ENCODE assay signal across 8 cellular contexts in the genomic region with DNA sequence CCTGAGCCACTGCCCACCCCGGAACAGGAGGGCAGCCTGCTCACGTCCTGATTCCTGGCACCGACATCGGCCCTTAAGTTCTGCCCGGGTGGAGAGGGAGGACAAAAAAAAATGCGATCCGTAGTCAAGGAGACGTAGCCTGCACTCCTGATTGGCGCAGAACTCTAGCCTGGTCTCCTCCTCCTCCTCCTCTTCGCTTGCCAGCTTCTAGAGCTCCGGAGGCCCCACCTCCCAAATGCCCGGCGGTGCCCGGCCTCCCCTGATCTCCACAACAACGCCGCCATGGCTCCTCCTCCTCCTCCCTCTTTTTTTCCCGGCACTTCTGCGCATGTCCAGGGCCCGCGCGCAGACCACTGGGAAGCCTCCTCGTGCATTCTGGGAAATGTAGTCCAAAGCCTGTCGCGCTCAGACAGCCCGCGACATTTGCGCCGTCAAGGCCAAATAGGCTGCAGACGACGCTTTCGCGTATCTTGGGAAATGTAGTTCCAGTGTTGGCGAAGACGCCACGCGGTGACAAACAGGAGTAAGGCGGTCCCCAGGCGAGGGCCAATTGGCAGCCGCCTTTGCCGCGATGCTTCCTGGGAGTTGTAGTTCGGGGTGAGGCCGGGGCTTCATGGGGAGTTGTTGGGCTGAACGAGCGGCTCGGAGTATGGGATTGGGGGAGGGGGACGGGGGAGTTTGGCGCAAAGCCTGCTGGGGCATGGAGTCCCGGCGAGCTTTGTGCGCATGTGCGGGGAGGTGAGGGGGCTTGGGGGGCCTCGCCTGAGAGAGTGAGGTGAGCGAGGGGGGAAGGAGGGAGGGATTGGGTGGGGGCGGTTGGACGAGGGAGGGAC. TPM values are rescaled to one million over a fixed set of nuclear protein-coding genes. Genes with fewer than 3 reads are reported as not detected.
DNase-seq lines count a peak whose midpoint lies in the region; ATAC-seq and TF ChIP-seq lines count a peak whose summit lies in the region.

ZNF444 (plus strand) TSS at position 705 of the 833 bp plus-strand sequence. CDS start 5,625 bp downstream, outside the sequence.

- POLR2A ChIA-PET in PC-3 (lab: Charles Lee; ENCODE audit: unreplicated experiment) = no interaction called here

- intact Hi-C loops in PC-3 (cut with micrococcal nuclease) (loop anchor here (1.0 to 5.0 kb wide), 3 partner anchors 19 to 337 kb away; partner anchors contain the start of genes ZNF667 and ZNF787), mucosa of descending colon (cut with DNase I, micrococcal nuclease) (no loop called here)

- BruUV-seq in PC-3 (replicated peaks; lab: Mats Ljungman, UMichigan) = no TSS peak

- CTCF ChIA-PET in PC-3 (lab: Charles Lee) = interaction anchor here (0.6 to 1.0 kb wide), 2 partner anchors 31 to 113 kb away, joined by 3 to 4 read pairs; no protein-coding TSS in a partner anchor

- H3K36me3 ChIP-seq in PC-3 (ENCODE audit: low read depth, low read length) = no peaks in the 10 kb centered on the region
- H3K36me3 ChIP-seq in mucosa of descending colon (ENCODE audit: low read depth) = peaks cover 5% of the 10 kb centered on the region

- no peaks in the 10 kb centered on the region for H4K20me1 ChIP-seq in PC-3 (ENCODE audit: low read length)

- no peak for TF ChIP-seq EP300 in Ishikawa (IDR thresholded peaks at IDR 0.05; ENCODE audit: borderline replicate concordance)

- H2AFZ ChIP-seq in PC-3 (ENCODE audit: low read length) = peak within 1 kb of the TSS; percentile 91

- peaks cover 21% of the 10 kb centered on the region for H3K4me1 ChIP-seq in PC-3 (ENCODE audit: insufficient read depth, low read length)
- peaks cover 32% of the 10 kb centered on the region for H3K4me1 ChIP-seq in mucosa of descending colon (ENCODE audit: low read depth)

- H3K9me2 ChIP-seq in PC-3 (replicated peaks; ENCODE audit: low read length) = no peaks in the 10 kb centered on the region

- H3K79me2 ChIP-seq in PC-3 (ENCODE audit: low read length) = peaks cover 40% of the 10 kb centered on the region

- no peaks in the 10 kb centered on the region for H3F3A ChIP-seq in PC-3 (ENCODE audit: low read length, unreplicated experiment)

- H3K4me2 ChIP-seq in PC-3 (ENCODE audit: low read length) = peak within 1 kb of the TSS; percentile 91

- no peak for TF ChIP-seq CTCF in PC-3 (conservative IDR thresholded peaks at IDR 0.05; ENCODE audit: low read depth, low read length)
- no peak for TF ChIP-seq CTCF in mucosa of descending colon (IDR thresholded peaks at IDR 0.05)

- H3K9me3 ChIP-seq in PC-3 (ENCODE audit: low read length) (no peaks in the 10 kb centered on the region), mucosa of descending colon (no peaks in the 10 kb centered on the region)

- H3K27ac ChIP-seq in PC-3 (ENCODE audit: low read length) (peak within 1 kb of the TSS; percentile 41), epithelial cell of prostate (peak within 1 kb of the TSS; percentile 62)

- DNase-seq in DMS114 treated with DMSO at 0.1 percent for 48 hours (lab: John Stamatoyannopoulos, UW; ENCODE audit: unreplicated experiment) = peak; percentile 100
- DNase-seq in PC-3 = peak; percentile 99
- peak; percentile 98 for DNase-seq in activated T-cell treated with anti-CD3 and anti-CD28 coated beads, Interleukin-2, amount 50 U/mL, for 1 hour
- peak; percentile 96 for DNase-seq in epithelial cell of prostate (ENCODE audit: low read depth, low spot score)
- DNase-seq in mucosa of descending colon = peak; percentile 98 to 99 (median 99)
- peak; percentile 98 for DNase-seq in stimulated activated CD8-positive, alpha-beta memory T cell treated with anti-CD3 and anti-CD28 coated beads, Interleukin-4, amount 100 ng/mL, for 24 hours (ENCODE audit: low read depth)

- H3K4me3 ChIP-seq in PC-3 (ENCODE audit: low read length) (peak within 1 kb of the TSS; percentile 80), mucosa of descending colon (peak within 1 kb of the TSS; percentile 24)

- no peaks in the 10 kb centered on the region for H3K27me3 ChIP-seq in PC-3 (ENCODE audit: low read length)

- peak within 1 kb of the TSS; percentile 67 for H3K9ac ChIP-seq in PC-3 (ENCODE audit: low read length)

- no peak; the same call in 1 of the 2 replicates for TF ChIP-seq RAD21 in Ishikawa (IDR thresholded peaks at IDR 0.05; ENCODE audit: low read depth)

- peak; percentile 81 for ATAC-seq in GM21576 (IDR thresholded peaks at IDR 0.05; ENCODE audit: unreplicated experiment)
- peak; percentile 88 for ATAC-seq in PC-3
- ATAC-seq in mucosa of descending colon = peak; percentile 89

TF ChIP-seq in Ishikawa, 13 proteins besides CTCF, POLR2A, EP300 and RAD21:
- TF ChIP-seq CEBPB (IDR thresholded peaks at IDR 0.05) = no peak
- peak; percentile 78 for TF ChIP-seq CREB1 (IDR thresholded peaks at IDR 0.05; ENCODE audit: low read depth)
- TF ChIP-seq MAX (IDR thresholded peaks at IDR 0.05) = peak; percentile 60
- TF ChIP-seq EGR1 (IDR thresholded peaks at IDR 0.05) = 0 out of 2 replicates have a peak, but pooled peaks have one; percentile 17
- peak; percentile 86 for TF ChIP-seq YY1 (IDR thresholded peaks at IDR 0.05; ENCODE audit: low read depth)
- 0 out of 2 replicates have a peak, but pooled peaks have one; percentile 60 for TF ChIP-seq ZBTB7A (IDR thresholded peaks at IDR 0.05; ENCODE audit: low read depth)
- peak; percentile 10; the same call in 1 of the 2 replicates for TF ChIP-seq USF1 (IDR thresholded peaks at IDR 0.05)
- TF ChIP-seq, protein P1, sequence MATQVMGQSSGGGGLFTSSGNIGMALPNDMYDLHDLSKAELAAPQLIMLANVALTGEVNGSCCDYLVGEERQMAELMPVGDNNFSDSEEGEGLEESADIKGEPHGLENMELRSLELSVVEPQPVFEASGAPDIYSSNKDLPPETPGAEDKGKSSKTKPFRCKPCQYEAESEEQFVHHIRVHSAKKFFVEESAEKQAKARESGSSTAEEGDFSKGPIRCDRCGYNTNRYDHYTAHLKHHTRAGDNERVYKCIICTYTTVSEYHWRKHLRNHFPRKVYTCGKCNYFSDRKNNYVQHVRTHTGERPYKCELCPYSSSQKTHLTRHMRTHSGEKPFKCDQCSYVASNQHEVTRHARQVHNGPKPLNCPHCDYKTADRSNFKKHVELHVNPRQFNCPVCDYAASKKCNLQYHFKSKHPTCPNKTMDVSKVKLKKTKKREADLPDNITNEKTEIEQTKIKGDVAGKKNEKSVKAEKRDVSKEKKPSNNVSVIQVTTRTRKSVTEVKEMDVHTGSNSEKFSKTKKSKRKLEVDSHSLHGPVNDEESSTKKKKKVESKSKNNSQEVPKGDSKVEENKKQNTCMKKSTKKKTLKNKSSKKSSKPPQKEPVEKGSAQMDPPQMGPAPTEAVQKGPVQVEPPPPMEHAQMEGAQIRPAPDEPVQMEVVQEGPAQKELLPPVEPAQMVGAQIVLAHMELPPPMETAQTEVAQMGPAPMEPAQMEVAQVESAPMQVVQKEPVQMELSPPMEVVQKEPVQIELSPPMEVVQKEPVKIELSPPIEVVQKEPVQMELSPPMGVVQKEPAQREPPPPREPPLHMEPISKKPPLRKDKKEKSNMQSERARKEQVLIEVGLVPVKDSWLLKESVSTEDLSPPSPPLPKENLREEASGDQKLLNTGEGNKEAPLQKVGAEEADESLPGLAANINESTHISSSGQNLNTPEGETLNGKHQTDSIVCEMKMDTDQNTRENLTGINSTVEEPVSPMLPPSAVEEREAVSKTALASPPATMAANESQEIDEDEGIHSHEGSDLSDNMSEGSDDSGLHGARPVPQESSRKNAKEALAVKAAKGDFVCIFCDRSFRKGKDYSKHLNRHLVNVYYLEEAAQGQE (IDR thresholded peaks at IDR 0.05; ENCODE audit: low read depth) = no peak
- TF ChIP-seq TEAD4 (IDR thresholded peaks at IDR 0.05) = no peak
- TF ChIP-seq TAF1 (IDR thresholded peaks at IDR 0.05; ENCODE audit: low read depth) = no peak
- TF ChIP-seq TCF12 (IDR thresholded peaks at IDR 0.05; ENCODE audit: low read depth) = peak; percentile 52
- TF ChIP-seq FOXM1 (IDR thresholded peaks at IDR 0.05; ENCODE audit: borderline replicate concordance, low read depth) = no peak
- TF ChIP-seq NFIC (IDR thresholded peaks at IDR 0.05) = peak; percentile 35; the same call in 1 of the 2 replicates

RNA-seq across cellular contexts. Expression of gene ZNF444, which starts in this region (rescaled TPM):
- 40.0 and 65.0 TPM in 2 replicates for total RNA-seq in PC-3 (2014; rRNA removed)
- total RNA-seq in mucosa of descending colon = 10 to 100 TPM; 28.2 to 48.3 (median 29.6) TPM

Comparison
In these comparisons a context has a peak if more than half of its experiments do, and no peak if none do; other contexts are left out.
1. Peak in every context shown above with its lines: DNase-seq, ATAC-seq, H3K4me3 ChIP-seq and H3K27ac ChIP-seq.